Comparison of ENCODE assay signal across 8 cellular contexts in genomic region chr17:55845385-55845784, GRCh38.
DNase-seq lines count a peak whose midpoint lies in the region; ATAC-seq, FAIRE-seq and TF ChIP-seq lines count a peak whose summit lies in the region.

No MANE protein-coding gene starts in this region.

- peak overlapping the region; percentile 9 for H3K4me3 ChIP-seq in mesodermal cell (ENCODE audit: extremely low read depth, insufficient read depth, low read length, poor library complexity, severe bottlenecking)
- H3K4me3 ChIP-seq in vagina, result peak overlapping the region in 1 of 2 donors; percentile 34

- 6 to 8% methylated on average over 7 to 12 of the region's 32 CpGs for WGBS in mesodermal cell (ENCODE audit: insufficient coverage in 2 of 2), 2 experiments

- H3K9me3 ChIP-seq in mesodermal cell (ENCODE audit: control insufficient read depth, low read length), result no peaks in the 10 kb centered on the region
- no peaks in the 10 kb centered on the region for H3K9me3 ChIP-seq in vagina

- no peak overlapping the region for H3K27ac Mint-ChIP-seq in endothelial cell (ENCODE audit: unreplicated experiment)

- intact Hi-C loops in vagina (cut with DNase I), result no loop called here

- DNase-seq in ELF-1 (ENCODE audit: low read depth, low spot score) (peak; percentile 72), NCI-H2227 treated with DMSO at 0.1 percent for 48 hours (lab: John Stamatoyannopoulos, UW) (peak; percentile 67), endothelial cell (ENCODE audit: low spot score) (peak; percentile 77), vagina (ENCODE audit: extremely low spot score in 2 of 2) (no peak), HTR-8/SVneo (ENCODE audit: insufficient read length, low spot score) (no peak)

- no peak for TF ChIP-seq POLR2A in vagina (IDR thresholded peaks at IDR 0.05)

- H3K27ac ChIP-seq in mesodermal cell (ENCODE audit: low read depth, low read length, severe bottlenecking) (no peak overlapping the region), vagina (no peak overlapping the region)

- ATAC-seq in HG02884 (IDR thresholded peaks at IDR 0.05; ENCODE audit: unreplicated experiment), result no peak
- ATAC-seq in HG02763 (IDR thresholded peaks at IDR 0.05; ENCODE audit: unreplicated experiment), result no peak

- no peaks in the 10 kb centered on the region for H3K36me3 Mint-ChIP-seq in endothelial cell (ENCODE audit: low read depth, unreplicated experiment)

- no peak overlapping the region for H3K4me3 Mint-ChIP-seq in endothelial cell (ENCODE audit: unreplicated experiment)

- TF ChIP-seq CTCF in endothelial cell (IDR thresholded peaks at IDR 0.05; ENCODE audit: unreplicated experiment) (peak; percentile 28), vagina (IDR thresholded peaks at IDR 0.05) (peak in 2 of 3 experiments; percentile 51 to 52)

- H3K27me3 Mint-ChIP-seq in endothelial cell (ENCODE audit: unreplicated experiment), result no peaks in the 10 kb centered on the region

- no peaks in the 10 kb centered on the region for H3K27me3 ChIP-seq in vagina

- H3K36me3 ChIP-seq in mesodermal cell (ENCODE audit: control insufficient read depth, insufficient read depth, low read length), result no peaks in the 10 kb centered on the region
- no peaks in the 10 kb centered on the region for H3K36me3 ChIP-seq in vagina

- no peak for FAIRE-seq in HTR-8/SVneo (lab: Jason Lieb, UNC)

- H3K4me1 ChIP-seq in mesodermal cell (ENCODE audit: control insufficient read depth, insufficient read depth, low read length, poor library complexity, severe bottlenecking) (no peaks in the 10 kb centered on the region), vagina (peaks cover 5% of the 10 kb centered on the region)

- H3K9me3 Mint-ChIP-seq in endothelial cell (ENCODE audit: unreplicated experiment), result no peaks in the 10 kb centered on the region

- peaks cover 5% of the 10 kb centered on the region for H3K4me1 Mint-ChIP-seq in endothelial cell (ENCODE audit: unreplicated experiment)

Comparison
In these comparisons a context has a peak if more than half of its experiments do, and no peak if none do; other contexts are left out.
1. DNase-seq: peak in ELF-1 (single experiment), NCI-H2227 treated with DMSO at 0.1 percent for 48 hours (single experiment) and endothelial cell (single experiment); none in vagina (0 of 2) and HTR-8/SVneo (single experiment).